ENCODE assay signal across 9 cellular contexts in genomic region chr3:189272500-189273119, GRCh38.
DNase-seq lines count a peak whose midpoint lies in the region; ATAC-seq and TF ChIP-seq lines count a peak whose summit lies in the region.
"Had no signal": no experiment of that assay in that cellular context is flagged by ENCODE, and none has a peak within 500 bp of the region (broad histone marks: within the 10 kb centered on the region; RNA-seq: fewer than 3 reads in every experiment).

No MANE protein-coding gene starts in this region.

- H3K27ac ChIP-seq in upper lobe of left lung, result no peak overlapping the region
- H3K27ac ChIP-seq in upper lobe of right lung, result no peak overlapping the region

- no peak overlapping the region for H3K9ac ChIP-seq in adipocyte (ENCODE audit: low read length)

- TF ChIP-seq CTCF in retinal pigment epithelial cell (conservative IDR thresholded peaks at IDR 0.05; ENCODE audit: low read depth, low read length) (peak; percentile 51), upper lobe of left lung (IDR thresholded peaks at IDR 0.05) (peak in 2 of 6 experiments; percentile 29 to 49), upper lobe of right lung (IDR thresholded peaks at IDR 0.05) (no peak)

- 56 to 62% methylated on average over 4 of the region's 4 CpGs for WGBS in upper lobe of left lung, 2 donors

- no peaks in the 10 kb centered on the region for H3K36me3 ChIP-seq in adipocyte (ENCODE audit: control insufficient read depth, insufficient read depth, low read length, severe bottlenecking)
- no peaks in the 10 kb centered on the region for H3K36me3 ChIP-seq in upper lobe of left lung
- no peaks in the 10 kb centered on the region for H3K36me3 ChIP-seq in upper lobe of right lung

- H3K9me3 ChIP-seq in adipocyte (ENCODE audit: control insufficient read depth, low read length) (no peaks in the 10 kb centered on the region), upper lobe of left lung (no peaks in the 10 kb centered on the region), upper lobe of right lung (no peaks in the 10 kb centered on the region)

- DNase-seq in SIG-M5 treated with dmso at 0.1 percent for 504 hours (lab: John Stamatoyannopoulos, UW; ENCODE audit: unreplicated experiment) (peak; percentile 48), SIG-M5 (lab: John Stamatoyannopoulos, UW) (no peak), NCI-H1436 treated with DMSO at 0.1 percent for 48 hours (lab: John Stamatoyannopoulos, UW) (peak; percentile 56), adipocyte (ENCODE audit: low read depth) (peak; percentile 13), retinal pigment epithelial cell (ENCODE audit: low read depth) (no peak), upper lobe of left lung (no peak), upper lobe of right lung (no peak)
- DNase-seq in activated CD4-positive, alpha-beta T cell treated with anti-CD3 and anti-CD28 coated beads, Interleukin-2, amount 50 U/mL, for 1 hour, result no peak

- TF ChIP-seq POLR2A in upper lobe of left lung (IDR thresholded peaks at IDR 0.05), result no peak

- H3K4me3 ChIP-seq in adipocyte (ENCODE audit: low read length) (no peak overlapping the region), retinal pigment epithelial cell (ENCODE audit: low read length) (no peak overlapping the region), upper lobe of left lung (no peak overlapping the region), upper lobe of right lung (no peak overlapping the region)
- H3K4me3 ChIP-seq: lung had no signal

- intact Hi-C loops in upper lobe of right lung (cut with DNase I), result no loop called here

- H3K27me3 ChIP-seq in adipocyte (replicated peaks; ENCODE audit: control insufficient read depth, insufficient read depth, low read length) (no peaks in the 10 kb centered on the region), upper lobe of left lung (no peaks in the 10 kb centered on the region), upper lobe of right lung (no peaks in the 10 kb centered on the region)

- peaks cover 21% of the 10 kb centered on the region for H3K4me1 ChIP-seq in adipocyte (ENCODE audit: control insufficient read depth, insufficient read depth, low read length)
- H3K4me1 ChIP-seq in upper lobe of left lung, result peaks cover 0 to 12% (median 5%) of the 10 kb centered on the region in 4 donors
- H3K4me1 ChIP-seq in upper lobe of right lung, result peaks cover 15% of the 10 kb centered on the region

- no peak for ATAC-seq in upper lobe of left lung (ENCODE audit: low FRiP score in 2 of 2)
- no peak for ATAC-seq in upper lobe of right lung

- TF ChIP-seq EP300 in upper lobe of left lung (IDR thresholded peaks at IDR 0.05), result no peak

Comparison
In these comparisons a context has a peak if more than half of its experiments do, and no peak if none do; other contexts are left out.
1. DNase-seq: peak in SIG-M5 treated with dmso at 0.1 percent for 504 hours (single experiment), NCI-H1436 treated with DMSO at 0.1 percent for 48 hours (single experiment) and adipocyte (single experiment); none in SIG-M5 (single experiment), retinal pigment epithelial cell (single experiment), upper lobe of left lung (0 of 2), upper lobe of right lung (single experiment) and activated CD4-positive, alpha-beta T cell treated with anti-CD3 and anti-CD28 coated beads, Interleukin-2, amount 50 U/mL, for 1 hour (single experiment).